ENCODE assay signal across 1 cellular context in the genomic region with DNA sequence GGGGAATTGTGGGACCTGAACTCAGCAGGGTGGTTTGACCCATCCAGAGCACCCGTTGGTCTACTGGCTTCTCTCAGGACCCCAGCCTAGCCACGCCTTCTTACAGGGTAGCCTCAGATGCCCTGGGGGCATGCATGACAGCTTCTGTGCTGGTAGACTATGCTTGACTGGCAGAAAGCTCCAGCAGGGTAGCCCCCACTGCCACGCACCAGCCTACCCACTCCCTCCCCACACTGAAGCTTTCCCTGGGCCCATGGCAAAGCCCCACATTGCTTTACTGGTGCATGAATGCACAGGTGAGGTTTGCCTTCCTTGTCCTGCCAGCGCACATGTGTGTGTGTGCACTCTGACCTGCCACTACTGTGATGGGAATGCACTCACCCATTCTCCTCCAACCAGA.
TF ChIP-seq lines count a peak whose summit lies in the region.

No MANE protein-coding gene starts in this region.

TF ChIP-seq in WTC11, 78 proteins besides CTCF, POLR2A, EP300 and RAD21 (continued from another document):
- TF ChIP-seq AFF4 (CRISPR knock-in tag; IDR thresholded peaks at IDR 0.05; ENCODE audit: borderline replicate concordance) (no peak), SP1 (CRISPR knock-in tag; conservative IDR thresholded peaks at IDR 0.05) (no peak), ZNF263 (CRISPR knock-in tag; IDR thresholded peaks at IDR 0.05; ENCODE audit: low read depth) (no peak), ETV6 (CRISPR knock-in tag; IDR thresholded peaks at IDR 0.05) (no peak), FOXP1 (CRISPR knock-in tag; IDR thresholded peaks at IDR 0.05; ENCODE audit: borderline replicate concordance) (no peak), JUN (CRISPR knock-in tag; IDR thresholded peaks at IDR 0.05) (no peak), EMX1 (CRISPR knock-in tag; IDR thresholded peaks at IDR 0.05) (no peak), STAT6 (CRISPR knock-in tag; conservative IDR thresholded peaks at IDR 0.05; ENCODE audit: low read depth) (no peak), ELF4 (CRISPR knock-in tag; IDR thresholded peaks at IDR 0.05; ENCODE audit: low read depth) (no peak), IRF1 (CRISPR knock-in tag; IDR thresholded peaks at IDR 0.05) (no peak), NFYB (CRISPR knock-in tag; conservative IDR thresholded peaks at IDR 0.05; ENCODE audit: low read depth) (no peak)
- TF ChIP-seq, protein P1, sequence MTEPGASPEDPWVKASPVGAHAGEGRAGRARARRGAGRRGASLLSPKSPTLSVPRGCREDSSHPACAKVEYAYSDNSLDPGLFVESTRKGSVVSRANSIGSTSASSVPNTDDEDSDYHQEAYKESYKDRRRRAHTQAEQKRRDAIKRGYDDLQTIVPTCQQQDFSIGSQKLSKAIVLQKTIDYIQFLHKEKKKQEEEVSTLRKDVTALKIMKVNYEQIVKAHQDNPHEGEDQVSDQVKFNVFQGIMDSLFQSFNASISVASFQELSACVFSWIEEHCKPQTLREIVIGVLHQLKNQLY (CRISPR knock-in tag; IDR thresholded peaks at IDR 0.05) = no peak
- TF ChIP-seq, protein P2, sequence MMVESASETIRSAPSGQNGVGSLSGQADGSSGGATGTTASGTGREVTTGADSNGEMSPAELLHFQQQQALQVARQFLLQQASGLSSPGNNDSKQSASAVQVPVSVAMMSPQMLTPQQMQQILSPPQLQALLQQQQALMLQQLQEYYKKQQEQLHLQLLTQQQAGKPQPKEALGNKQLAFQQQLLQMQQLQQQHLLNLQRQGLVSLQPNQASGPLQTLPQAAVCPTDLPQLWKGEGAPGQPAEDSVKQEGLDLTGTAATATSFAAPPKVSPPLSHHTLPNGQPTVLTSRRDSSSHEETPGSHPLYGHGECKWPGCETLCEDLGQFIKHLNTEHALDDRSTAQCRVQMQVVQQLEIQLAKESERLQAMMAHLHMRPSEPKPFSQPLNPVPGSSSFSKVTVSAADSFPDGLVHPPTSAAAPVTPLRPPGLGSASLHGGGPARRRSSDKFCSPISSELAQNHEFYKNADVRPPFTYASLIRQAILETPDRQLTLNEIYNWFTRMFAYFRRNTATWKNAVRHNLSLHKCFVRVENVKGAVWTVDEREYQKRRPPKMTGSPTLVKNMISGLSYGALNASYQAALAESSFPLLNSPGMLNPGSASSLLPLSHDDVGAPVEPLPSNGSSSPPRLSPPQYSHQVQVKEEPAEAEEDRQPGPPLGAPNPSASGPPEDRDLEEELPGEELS (CRISPR knock-in tag; IDR thresholded peaks at IDR 0.05) = no peak
TF ChIP-seq in WTC11: peak in this region for 0.
